ENCODE assay signal across 10 cellular contexts in the genomic region with DNA sequence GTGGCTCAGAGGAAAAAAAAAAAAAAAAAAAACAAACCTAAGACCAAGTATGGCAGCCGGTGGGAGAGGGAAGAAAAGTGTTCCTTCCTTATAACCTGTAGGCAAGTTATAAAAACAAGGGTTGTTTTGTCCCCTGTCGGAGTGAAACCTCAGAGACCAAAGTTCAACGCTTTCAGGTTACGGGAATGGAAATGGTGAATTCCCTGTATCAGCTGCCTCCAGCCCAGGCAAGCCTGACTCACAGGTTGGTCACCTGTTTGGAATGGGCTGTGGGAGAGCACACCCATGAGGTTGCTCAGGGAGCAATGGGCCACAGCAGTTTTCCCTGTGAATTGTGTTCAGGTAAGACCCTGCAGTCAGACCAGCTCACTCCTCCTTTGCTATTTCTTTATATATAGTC.
DNase-seq lines count a peak whose midpoint lies in the region; ATAC-seq and TF ChIP-seq lines count a peak whose summit lies in the region.
"Had no signal": no experiment of that assay in that cellular context is flagged by ENCODE, and none has a peak within 500 bp of the region (broad histone marks: within the 10 kb centered on the region; RNA-seq: fewer than 3 reads in every experiment).

No MANE protein-coding gene starts in this region.

- in situ Hi-C loops in GM23248 (cut with MboI): no loop called here

- H3K4me2 ChIP-seq in GM23248 (ENCODE audit: unreplicated experiment) (no peak overlapping the region), PC-3 (ENCODE audit: low read length) (peak overlapping the region; percentile 77), trophoblast cell (ENCODE audit: low read length) (no peak overlapping the region)

- no peaks in the 10 kb centered on the region for H4K20me1 ChIP-seq in GM23248 (ENCODE audit: insufficient read depth)
- H4K20me1 ChIP-seq in PC-3 (ENCODE audit: low read length): no peaks in the 10 kb centered on the region

- 89 to 95% methylated on average over 4 of the region's 4 CpGs for WGBS in GM23248 (ENCODE audit: low coverage in 1 of 2, low lambda C conversion rate in 2 of 2, missing lambda C conversion rate in 2 of 2), 2 experiments
- WGBS in trophoblast cell (ENCODE audit: extremely low coverage, insufficient coverage, insufficient read length): no CpG with 5 or more reads among the region's 4 CpGs

- no peak overlapping the region for H4K8ac ChIP-seq in trophoblast cell (ENCODE audit: low read depth, low read length)

- H2BK5ac ChIP-seq in trophoblast cell (ENCODE audit: low read depth, low read length, poor library complexity): no peak overlapping the region

- H3K27ac ChIP-seq in GM23248 (no peak overlapping the region), PC-3 (ENCODE audit: low read length) (peak overlapping the region; percentile 91), trophoblast cell (ENCODE audit: low read depth, low read length) (peak overlapping the region; percentile 68)

- no peak overlapping the region for H3K23ac ChIP-seq in trophoblast cell (ENCODE audit: low read length)

- H3K79me1 ChIP-seq in trophoblast cell (ENCODE audit: low read length): peaks cover 7% of the 10 kb centered on the region

- H2AK5ac ChIP-seq in trophoblast cell (ENCODE audit: low read length): no peak overlapping the region

- H3K18ac ChIP-seq in trophoblast cell (ENCODE audit: low read length): no peak overlapping the region

- peak; percentile 64 for DNase-seq in GM23248
- DNase-seq in PC-3: peak; percentile 100
- DNase-seq in dermis microvascular lymphatic vessel endothelial cell (ENCODE audit: low read depth in 2 of 2): peak; percentile 63 to 67
- DNase-seq in trophoblast cell: peak; percentile 88
- no peak for DNase-seq in COR-L47 (lab: John Stamatoyannopoulos, UW)
- no peak for DNase-seq in T-helper 2 cell
- no peak for DNase-seq in NCI-H2107 (lab: John Stamatoyannopoulos, UW)
- DNase-seq: KG1, posterior cingulate gyrus had no signal

- intact Hi-C loops in PC-3 (cut with micrococcal nuclease): loop anchor here (1.0 to 5.0 kb wide), 6 partner anchors 69 to 277 kb away; no protein-coding TSS in a partner anchor

- no peak overlapping the region for H4K12ac ChIP-seq in trophoblast cell (ENCODE audit: low read depth, low read length)

- POLR2A ChIA-PET in PC-3 (lab: Charles Lee; ENCODE audit: unreplicated experiment): interaction anchor here (0.6 kb wide), 1 partner anchor 12 kb away, joined by 3 read pairs; no protein-coding TSS in a partner anchor

- H3K4me3 ChIP-seq in GM23248 (no peak overlapping the region), PC-3 (ENCODE audit: low read length) (peak overlapping the region; percentile 43; the same call in 1 of the 2 replicates), trophoblast cell (ENCODE audit: low read depth, low read length) (no peak overlapping the region)

- H2AFZ ChIP-seq in GM23248 (no peak overlapping the region), PC-3 (ENCODE audit: low read length) (peak overlapping the region; percentile 47), trophoblast cell (ENCODE audit: insufficient read depth, low read length, poor library complexity) (no peak overlapping the region)

- no peak overlapping the region for H3K4ac ChIP-seq in trophoblast cell (ENCODE audit: low read depth, low read length)

- H4K91ac ChIP-seq in trophoblast cell (ENCODE audit: low read depth, low read length): peak overlapping the region; percentile 87

- H3K9me2 ChIP-seq in GM23248 (ENCODE audit: insufficient read depth) (no peaks in the 10 kb centered on the region), PC-3 (replicated peaks; ENCODE audit: low read length) (0 out of 2 replicates have a peak, but pooled peaks cover 3% of the 10 kb centered on the region)

- H3K4me1 ChIP-seq in GM23248 (ENCODE audit: insufficient read depth) (peaks cover 16% of the 10 kb centered on the region), PC-3 (ENCODE audit: insufficient read depth, low read length) (peaks cover 33% of the 10 kb centered on the region), trophoblast cell (ENCODE audit: control insufficient read depth in 1 of 2, insufficient read depth in 2 of 2, low read length in 2 of 2) (peaks cover 6 to 11% of the 10 kb centered on the region in 2 experiments)

- no peaks in the 10 kb centered on the region for H3K27me3 ChIP-seq in GM23248 (replicated peaks; ENCODE audit: insufficient read depth)
- no peaks in the 10 kb centered on the region for H3K27me3 ChIP-seq in PC-3 (ENCODE audit: low read length)
- no peaks in the 10 kb centered on the region for H3K27me3 ChIP-seq in trophoblast cell (ENCODE audit: insufficient read depth, low read length)

- peaks cover 13% of the 10 kb centered on the region for H3F3A ChIP-seq in GM23248 (ENCODE audit: insufficient read depth)
- H3F3A ChIP-seq in PC-3 (ENCODE audit: low read length, unreplicated experiment): peaks cover 4% of the 10 kb centered on the region

- no TSS peak for BruUV-seq in PC-3 (replicated peaks; lab: Mats Ljungman, UMichigan)

- CTCF ChIA-PET in PC-3 (lab: Charles Lee): interaction anchor here (1.3 to 1.7 kb wide), 5 partner anchors 113 to 276 kb away, joined by 3 to 8 read pairs (median 5); no protein-coding TSS in a partner anchor

- peak; percentile 97 for ATAC-seq in PC-3
- no peak for ATAC-seq in HG02571 (IDR thresholded peaks at IDR 0.05; ENCODE audit: unreplicated experiment)

- H3K36me3 ChIP-seq in GM23248 (ENCODE audit: low read depth) (no peaks in the 10 kb centered on the region), PC-3 (ENCODE audit: low read depth, low read length) (no peaks in the 10 kb centered on the region), trophoblast cell (ENCODE audit: control insufficient read depth in 1 of 2, insufficient read depth in 2 of 2, low read length in 2 of 2) (no peaks in the 10 kb centered on the region)

- no peak overlapping the region for H3K9ac ChIP-seq in GM23248
- peak overlapping the region; percentile 74 for H3K9ac ChIP-seq in PC-3 (ENCODE audit: low read length)
- no peak overlapping the region for H3K9ac ChIP-seq in trophoblast cell (ENCODE audit: low read length)

- H2BK120ac ChIP-seq in trophoblast cell (ENCODE audit: insufficient read depth, low read length, poor library complexity): no peak overlapping the region

- H3K79me2 ChIP-seq in GM23248 (ENCODE audit: insufficient read depth) (no peaks in the 10 kb centered on the region), PC-3 (ENCODE audit: low read length) (no peaks in the 10 kb centered on the region), trophoblast cell (ENCODE audit: control insufficient read depth, insufficient read depth, low read length, poor library complexity) (no peaks in the 10 kb centered on the region)

- no peak overlapping the region for H2BK12ac ChIP-seq in trophoblast cell (ENCODE audit: low read length)

- no peak overlapping the region for H3K14ac ChIP-seq in trophoblast cell (ENCODE audit: low read length)

- peak; percentile 65 for TF ChIP-seq CTCF in PC-3 (conservative IDR thresholded peaks at IDR 0.05; ENCODE audit: low read depth, low read length)

- H3K9me3 ChIP-seq in GM23248 (ENCODE audit: low read depth) (no peaks in the 10 kb centered on the region), PC-3 (ENCODE audit: low read length) (no peaks in the 10 kb centered on the region), trophoblast cell (ENCODE audit: insufficient read depth, low read depth, low read length) (no peaks in the 10 kb centered on the region)

Comparison
In these comparisons a context has a peak if more than half of its experiments do, and no peak if none do; other contexts are left out.
1. DNase-seq: peak in GM23248 (single experiment), PC-3 (single experiment), dermis microvascular lymphatic vessel endothelial cell (2 of 2) and trophoblast cell (2 of 2); none in COR-L47 (single experiment), T-helper 2 cell (0 of 5) and NCI-H2107 (single experiment).